In the genomic region with DNA sequence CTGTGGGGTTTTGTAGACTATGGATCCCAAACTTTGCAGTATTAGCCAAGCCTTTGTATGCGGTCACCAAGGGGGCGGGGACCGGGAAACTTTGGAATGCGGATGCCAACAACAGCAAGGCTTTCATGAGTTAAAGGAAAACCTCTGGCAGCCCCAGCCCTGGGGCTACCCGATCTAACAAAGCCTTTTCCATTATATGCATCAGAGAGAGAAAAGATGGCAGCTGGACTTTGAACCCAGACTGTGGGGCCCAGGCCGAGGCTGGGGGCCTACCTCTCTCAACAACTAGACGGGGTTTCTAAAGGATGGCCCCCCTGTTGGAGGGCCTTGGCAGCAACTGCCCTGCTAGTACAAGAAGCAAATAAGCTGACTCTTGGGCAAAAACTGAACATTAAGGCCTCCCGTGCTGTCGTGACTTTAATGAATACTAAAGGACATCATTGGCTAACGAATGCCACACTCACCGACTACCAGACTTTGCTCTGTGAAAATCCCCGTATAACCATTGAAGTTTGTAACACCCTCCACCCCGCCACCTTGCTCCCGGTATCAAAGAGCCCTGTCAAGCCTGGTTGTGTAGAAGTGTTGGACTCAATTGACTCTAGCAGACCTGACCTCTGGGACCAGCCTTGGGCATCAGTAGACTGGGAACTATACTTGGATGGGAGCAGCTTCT, we compare ENCODE assay signal across 1 cellular context.
TF ChIP-seq lines count a peak whose summit lies in the region.
"Not testable (repeated sequence)": the region's sequence is repeated elsewhere in the genome, so short reads cannot be mapped to it uniquely, and the experiment has no call there.

No MANE protein-coding gene starts in this region.

TF ChIP-seq in HepG2, 621 proteins besides CTCF, POLR2A, EP300 and RAD21 (continued from another document):
- TF ChIP-seq, protein P1, sequence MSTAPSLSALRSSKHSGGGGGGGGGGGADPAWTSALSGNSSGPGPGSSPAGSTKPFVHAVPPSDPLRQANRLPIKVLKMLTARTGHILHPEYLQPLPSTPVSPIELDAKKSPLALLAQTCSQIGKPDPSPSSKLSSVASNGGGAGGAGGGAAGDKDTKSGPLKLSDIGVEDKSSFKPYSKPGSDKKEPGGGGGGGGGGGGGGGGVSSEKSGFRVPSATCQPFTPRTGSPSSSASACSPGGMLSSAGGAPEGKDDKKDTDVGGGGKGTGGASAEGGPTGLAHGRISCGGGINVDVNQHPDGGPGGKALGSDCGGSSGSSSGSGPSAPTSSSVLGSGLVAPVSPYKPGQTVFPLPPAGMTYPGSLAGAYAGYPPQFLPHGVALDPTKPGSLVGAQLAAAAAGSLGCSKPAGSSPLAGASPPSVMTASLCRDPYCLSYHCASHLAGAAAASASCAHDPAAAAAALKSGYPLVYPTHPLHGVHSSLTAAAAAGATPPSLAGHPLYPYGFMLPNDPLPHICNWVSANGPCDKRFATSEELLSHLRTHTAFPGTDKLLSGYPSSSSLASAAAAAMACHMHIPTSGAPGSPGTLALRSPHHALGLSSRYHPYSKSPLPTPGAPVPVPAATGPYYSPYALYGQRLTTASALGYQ (CRISPR knock-in tag; IDR thresholded peaks at IDR 0.05): peak; percentile 66; the same call in 1 of the 2 replicates
- TF ChIP-seq, protein P2, sequence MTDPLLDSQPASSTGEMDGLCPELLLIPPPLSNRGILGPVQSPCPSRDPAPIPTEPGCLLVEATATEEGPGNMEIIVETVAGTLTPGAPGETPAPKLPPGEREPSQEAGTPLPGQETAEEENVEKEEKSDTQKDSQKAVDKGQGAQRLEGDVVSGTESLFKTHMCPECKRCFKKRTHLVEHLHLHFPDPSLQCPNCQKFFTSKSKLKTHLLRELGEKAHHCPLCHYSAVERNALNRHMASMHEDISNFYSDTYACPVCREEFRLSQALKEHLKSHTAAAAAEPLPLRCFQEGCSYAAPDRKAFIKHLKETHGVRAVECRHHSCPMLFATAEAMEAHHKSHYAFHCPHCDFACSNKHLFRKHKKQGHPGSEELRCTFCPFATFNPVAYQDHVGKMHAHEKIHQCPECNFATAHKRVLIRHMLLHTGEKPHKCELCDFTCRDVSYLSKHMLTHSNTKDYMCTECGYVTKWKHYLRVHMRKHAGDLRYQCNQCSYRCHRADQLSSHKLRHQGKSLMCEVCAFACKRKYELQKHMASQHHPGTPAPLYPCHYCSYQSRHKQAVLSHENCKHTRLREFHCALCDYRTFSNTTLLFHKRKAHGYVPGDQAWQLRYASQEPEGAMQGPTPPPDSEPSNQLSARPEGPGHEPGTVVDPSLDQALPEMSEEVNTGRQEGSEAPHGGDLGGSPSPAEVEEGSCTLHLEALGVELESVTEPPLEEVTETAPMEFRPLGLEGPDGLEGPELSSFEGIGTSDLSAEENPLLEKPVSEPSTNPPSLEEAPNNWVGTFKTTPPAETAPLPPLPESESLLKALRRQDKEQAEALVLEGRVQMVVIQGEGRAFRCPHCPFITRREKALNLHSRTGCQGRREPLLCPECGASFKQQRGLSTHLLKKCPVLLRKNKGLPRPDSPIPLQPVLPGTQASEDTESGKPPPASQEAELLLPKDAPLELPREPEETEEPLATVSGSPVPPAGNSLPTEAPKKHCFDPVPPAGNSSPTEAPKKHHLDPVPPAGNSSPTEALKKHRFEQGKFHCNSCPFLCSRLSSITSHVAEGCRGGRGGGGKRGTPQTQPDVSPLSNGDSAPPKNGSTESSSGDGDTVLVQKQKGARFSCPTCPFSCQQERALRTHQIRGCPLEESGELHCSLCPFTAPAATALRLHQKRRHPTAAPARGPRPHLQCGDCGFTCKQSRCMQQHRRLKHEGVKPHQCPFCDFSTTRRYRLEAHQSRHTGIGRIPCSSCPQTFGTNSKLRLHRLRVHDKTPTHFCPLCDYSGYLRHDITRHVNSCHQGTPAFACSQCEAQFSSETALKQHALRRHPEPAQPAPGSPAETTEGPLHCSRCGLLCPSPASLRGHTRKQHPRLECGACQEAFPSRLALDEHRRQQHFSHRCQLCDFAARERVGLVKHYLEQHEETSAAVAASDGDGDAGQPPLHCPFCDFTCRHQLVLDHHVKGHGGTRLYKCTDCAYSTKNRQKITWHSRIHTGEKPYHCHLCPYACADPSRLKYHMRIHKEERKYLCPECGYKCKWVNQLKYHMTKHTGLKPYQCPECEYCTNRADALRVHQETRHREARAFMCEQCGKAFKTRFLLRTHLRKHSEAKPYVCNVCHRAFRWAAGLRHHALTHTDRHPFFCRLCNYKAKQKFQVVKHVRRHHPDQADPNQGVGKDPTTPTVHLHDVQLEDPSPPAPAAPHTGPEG (CRISPR knock-in tag; IDR thresholded peaks at IDR 0.05): peak; percentile 59; the same call in 1 of the 2 replicates
- TF ChIP-seq HNF4G (IDR thresholded peaks at IDR 0.05; ENCODE audit: borderline replicate concordance, low read depth, low read length) (peak; percentile 72; the same call in 1 of the 2 replicates), ZMYM4 (CRISPR knock-in tag; IDR thresholded peaks at IDR 0.05) (peak; percentile 72), ZNF12 (CRISPR knock-in tag; IDR thresholded peaks at IDR 0.05) (0 out of 2 replicates have a peak, but pooled peaks have one; percentile 23), HOXA3 (CRISPR knock-in tag; IDR thresholded peaks at IDR 0.05) (peak; percentile 70), FOXA3 (CRISPR knock-in tag; IDR thresholded peaks at IDR 0.05) (peak; percentile 22; the same call in 1 of the 2 replicates), SP5 (CRISPR knock-in tag; IDR thresholded peaks at IDR 0.05; ENCODE audit: borderline replicate concordance, low read depth) (peak; percentile 83; the same call in 1 of the 2 replicates), NR2F6 (IDR thresholded peaks at IDR 0.05) (peak; percentile 19; the same call in 1 of the 2 replicates), JUN (CRISPR knock-in tag; IDR thresholded peaks at IDR 0.05) (0 out of 2 replicates have a peak, but pooled peaks have one; percentile 37), ZBTB33 (CRISPR knock-in tag; IDR thresholded peaks at IDR 0.05) (peak; percentile 16; the same call in 1 of the 2 replicates), THAP11 (CRISPR knock-in tag; IDR thresholded peaks at IDR 0.05) (peak; percentile 60)
- TF ChIP-seq HNF4G (CRISPR knock-in tag; IDR thresholded peaks at IDR 0.05; ENCODE audit: borderline replicate concordance, low read depth); NR2F6 (CRISPR knock-in tag; IDR thresholded peaks at IDR 0.05): not testable (repeated sequence)
- TF ChIP-seq, protein P3, sequence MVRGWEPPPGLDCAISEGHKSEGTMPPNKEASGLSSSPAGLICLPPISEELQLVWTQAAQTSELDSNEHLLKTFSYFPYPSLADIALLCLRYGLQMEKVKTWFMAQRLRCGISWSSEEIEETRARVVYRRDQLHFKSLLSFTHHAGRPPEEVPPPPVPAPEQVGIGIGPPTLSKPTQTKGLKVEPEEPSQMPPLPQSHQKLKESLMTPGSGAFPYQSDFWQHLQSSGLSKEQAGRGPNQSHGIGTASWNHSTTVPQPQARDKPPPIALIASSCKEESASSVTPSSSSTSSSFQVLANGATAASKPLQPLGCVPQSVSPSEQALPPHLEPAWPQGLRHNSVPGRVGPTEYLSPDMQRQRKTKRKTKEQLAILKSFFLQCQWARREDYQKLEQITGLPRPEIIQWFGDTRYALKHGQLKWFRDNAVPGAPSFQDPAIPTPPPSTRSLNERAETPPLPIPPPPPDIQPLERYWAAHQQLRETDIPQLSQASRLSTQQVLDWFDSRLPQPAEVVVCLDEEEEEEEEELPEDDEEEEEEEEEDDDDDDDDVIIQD (CRISPR knock-in tag; IDR thresholded peaks at IDR 0.05; ENCODE audit: low read depth): 0 out of 2 replicates have a peak, but pooled peaks have one; percentile 49
- TF ChIP-seq, protein P4, sequence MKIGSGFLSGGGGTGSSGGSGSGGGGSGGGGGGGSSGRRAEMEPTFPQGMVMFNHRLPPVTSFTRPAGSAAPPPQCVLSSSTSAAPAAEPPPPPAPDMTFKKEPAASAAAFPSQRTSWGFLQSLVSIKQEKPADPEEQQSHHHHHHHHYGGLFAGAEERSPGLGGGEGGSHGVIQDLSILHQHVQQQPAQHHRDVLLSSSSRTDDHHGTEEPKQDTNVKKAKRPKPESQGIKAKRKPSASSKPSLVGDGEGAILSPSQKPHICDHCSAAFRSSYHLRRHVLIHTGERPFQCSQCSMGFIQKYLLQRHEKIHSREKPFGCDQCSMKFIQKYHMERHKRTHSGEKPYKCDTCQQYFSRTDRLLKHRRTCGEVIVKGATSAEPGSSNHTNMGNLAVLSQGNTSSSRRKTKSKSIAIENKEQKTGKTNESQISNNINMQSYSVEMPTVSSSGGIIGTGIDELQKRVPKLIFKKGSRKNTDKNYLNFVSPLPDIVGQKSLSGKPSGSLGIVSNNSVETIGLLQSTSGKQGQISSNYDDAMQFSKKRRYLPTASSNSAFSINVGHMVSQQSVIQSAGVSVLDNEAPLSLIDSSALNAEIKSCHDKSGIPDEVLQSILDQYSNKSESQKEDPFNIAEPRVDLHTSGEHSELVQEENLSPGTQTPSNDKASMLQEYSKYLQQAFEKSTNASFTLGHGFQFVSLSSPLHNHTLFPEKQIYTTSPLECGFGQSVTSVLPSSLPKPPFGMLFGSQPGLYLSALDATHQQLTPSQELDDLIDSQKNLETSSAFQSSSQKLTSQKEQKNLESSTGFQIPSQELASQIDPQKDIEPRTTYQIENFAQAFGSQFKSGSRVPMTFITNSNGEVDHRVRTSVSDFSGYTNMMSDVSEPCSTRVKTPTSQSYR (CRISPR knock-in tag; IDR thresholded peaks at IDR 0.05; ENCODE audit: borderline replicate concordance): 0 out of 2 replicates have a peak, but pooled peaks have one; percentile 8
- TF ChIP-seq, protein P5, sequence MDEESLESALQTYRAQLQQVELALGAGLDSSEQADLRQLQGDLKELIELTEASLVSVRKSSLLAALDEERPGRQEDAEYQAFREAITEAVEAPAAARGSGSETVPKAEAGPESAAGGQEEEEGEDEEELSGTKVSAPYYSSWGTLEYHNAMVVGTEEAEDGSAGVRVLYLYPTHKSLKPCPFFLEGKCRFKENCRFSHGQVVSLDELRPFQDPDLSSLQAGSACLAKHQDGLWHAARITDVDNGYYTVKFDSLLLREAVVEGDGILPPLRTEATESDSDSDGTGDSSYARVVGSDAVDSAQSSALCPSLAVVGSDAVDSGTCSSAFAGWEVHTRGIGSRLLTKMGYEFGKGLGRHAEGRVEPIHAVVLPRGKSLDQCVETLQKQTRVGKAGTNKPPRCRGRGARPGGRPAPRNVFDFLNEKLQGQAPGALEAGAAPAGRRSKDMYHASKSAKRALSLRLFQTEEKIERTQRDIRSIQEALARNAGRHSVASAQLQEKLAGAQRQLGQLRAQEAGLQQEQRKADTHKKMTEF (CRISPR knock-in tag; IDR thresholded peaks at IDR 0.05): 0 out of 2 replicates have a peak, but pooled peaks have one; percentile 46
TF ChIP-seq in HepG2: peak in this region for 72; not testable (repeated sequence) for 549.
